Comparison of ENCODE assay signal across 1 cellular context in genomic region chr11:65539401-65540289, GRCh38.
A peak's percentile ranks its signal among the peaks of the same experiment; 100 is the strongest.
TF ChIP-seq lines count a peak whose summit lies in the region.

No MANE protein-coding gene starts in this region.

TF ChIP-seq in WTC11, 78 proteins besides CTCF, POLR2A, EP300 and RAD21 (continued from another document):
- peak; percentile 90; the same call in 1 of the 2 replicates for TF ChIP-seq IRF1 (CRISPR knock-in tag; IDR thresholded peaks at IDR 0.05)
- TF ChIP-seq NR2C2 (CRISPR knock-in tag; IDR thresholded peaks at IDR 0.05) = peak; percentile 53; the same call in 1 of the 2 replicates
- peak; percentile 88; the same call in 1 of the 2 replicates for TF ChIP-seq MYBL2 (CRISPR knock-in tag; IDR thresholded peaks at IDR 0.05)
- no peak for TF ChIP-seq ZSCAN18 (CRISPR knock-in tag; IDR thresholded peaks at IDR 0.05)
- no peak for TF ChIP-seq ZNF512 (CRISPR knock-in tag; IDR thresholded peaks at IDR 0.05; ENCODE audit: borderline replicate concordance)
- peak; percentile 50; the same call in 1 of the 2 replicates for TF ChIP-seq TCF7 (CRISPR knock-in tag; IDR thresholded peaks at IDR 0.05; ENCODE audit: low read depth)
- TF ChIP-seq ZNF138 (CRISPR knock-in tag; conservative IDR thresholded peaks at IDR 0.05) = peak; percentile 95
- TF ChIP-seq ZNF396 (CRISPR knock-in tag; IDR thresholded peaks at IDR 0.05; ENCODE audit: borderline replicate concordance) = no peak
- TF ChIP-seq ATF6 (CRISPR knock-in tag; IDR thresholded peaks at IDR 0.05) = no peak
- TF ChIP-seq ESRRA (CRISPR knock-in tag; IDR thresholded peaks at IDR 0.05; ENCODE audit: borderline replicate concordance) = no peak
- 0 out of 2 replicates have a peak, but pooled peaks have one; percentile 33 for TF ChIP-seq ARID4B (CRISPR knock-in tag; IDR thresholded peaks at IDR 0.05; ENCODE audit: borderline replicate concordance)
- TF ChIP-seq E2F5 (CRISPR knock-in tag; IDR thresholded peaks at IDR 0.05) = peak; percentile 92
- no peak for TF ChIP-seq ZMAT4 (CRISPR knock-in tag; IDR thresholded peaks at IDR 0.05)
- no peak for TF ChIP-seq OVOL2 (CRISPR knock-in tag; IDR thresholded peaks at IDR 0.05; ENCODE audit: borderline replicate concordance)
- TF ChIP-seq USF2 (CRISPR knock-in tag; IDR thresholded peaks at IDR 0.05) = peak; percentile 97
- TF ChIP-seq CREM (CRISPR knock-in tag; IDR thresholded peaks at IDR 0.05) = peak; percentile 79; the same call in 1 of the 2 replicates
- no peak for TF ChIP-seq MXD4 (CRISPR knock-in tag; IDR thresholded peaks at IDR 0.05; ENCODE audit: borderline replicate concordance)
- peak; percentile 59; the same call in 1 of the 2 replicates for TF ChIP-seq CREB1 (CRISPR knock-in tag; IDR thresholded peaks at IDR 0.05)
- TF ChIP-seq ZNF263 (CRISPR knock-in tag; IDR thresholded peaks at IDR 0.05; ENCODE audit: low read depth) = 0 out of 2 replicates have a peak, but pooled peaks have one; percentile 62
- no peak for TF ChIP-seq ZNF671 (CRISPR knock-in tag; IDR thresholded peaks at IDR 0.05)
- no peak for TF ChIP-seq NFATC4 (CRISPR knock-in tag; IDR thresholded peaks at IDR 0.05)
- peak; percentile 81; the same call in 1 of the 2 replicates for TF ChIP-seq ETV6 (CRISPR knock-in tag; IDR thresholded peaks at IDR 0.05)
- no peak for TF ChIP-seq ATF3 (CRISPR knock-in tag; conservative IDR thresholded peaks at IDR 0.05)
- TF ChIP-seq NFE2L1 (CRISPR knock-in tag; IDR thresholded peaks at IDR 0.05) = peak; percentile 66; the same call in 1 of the 2 replicates
- peak; percentile 91 for TF ChIP-seq ZNF232 (CRISPR knock-in tag; IDR thresholded peaks at IDR 0.05)
- no peak for TF ChIP-seq SOX15 (CRISPR knock-in tag; IDR thresholded peaks at IDR 0.05)
- TF ChIP-seq MLX (CRISPR knock-in tag; IDR thresholded peaks at IDR 0.05) = no peak
- TF ChIP-seq NR3C1 (CRISPR knock-in tag; conservative IDR thresholded peaks at IDR 0.05; ENCODE audit: low read depth) = no peak; the same call in 1 of the 2 replicates
- TF ChIP-seq HMGXB4 (CRISPR knock-in tag; IDR thresholded peaks at IDR 0.05) = peak; percentile 81
- TF ChIP-seq EMX1 (CRISPR knock-in tag; IDR thresholded peaks at IDR 0.05) = no peak
- no peak for TF ChIP-seq GABPB1 (CRISPR knock-in tag; IDR thresholded peaks at IDR 0.05)
- no peak; the same call in 1 of the 2 replicates for TF ChIP-seq KAT7 (CRISPR knock-in tag; IDR thresholded peaks at IDR 0.05; ENCODE audit: borderline replicate concordance)
